Comparison of ENCODE assay signal across 8 cellular contexts in genomic region chr4:145234086-145234694, GRCh38. TPM values are rescaled to one million over a fixed set of nuclear protein-coding genes. Genes with fewer than 3 reads are reported as not detected.
DNase-seq lines count a peak whose midpoint lies in the region; ATAC-seq and TF ChIP-seq lines count a peak whose summit lies in the region.

No MANE protein-coding gene starts in this region.

- CTCF ChIA-PET in mammary epithelial cell (lab: Charles Lee; ENCODE audit: low non-redundant PET): interaction anchor here (0.6 to 1.2 kb wide), 4 partner anchors 18 to 383 kb away, joined by 3 to 17 read pairs (median 6); no protein-coding TSS in a partner anchor

- no peaks in the 10 kb centered on the region for H3K36me3 ChIP-seq in mammary epithelial cell (ENCODE audit: insufficient read depth, low read length)

- no peak overlapping the region for H3K4me2 ChIP-seq in mammary epithelial cell (ENCODE audit: insufficient read depth, low read depth, low read length)

- no TSS peak for BruUV-seq in mammary epithelial cell (replicated peaks; lab: Mats Ljungman, UMichigan)

- H3K4me3 ChIP-seq in mammary epithelial cell (replicated peaks in 1 of 3; ENCODE audit: insufficient read depth in 1 of 3, low read depth in 2 of 3, low read length in 3 of 3): no peak overlapping the region

- dilution Hi-C loops in mammary epithelial cell (cut with HindIII; ENCODE audit: low sequenced_read_pairs): loop anchor here (25.0 kb wide), 1 partner anchor 378 kb away; the partner anchor contains the start of gene MMAA

- DNase-seq in activated gamma-delta T cell treated with Interleukin-2 at 50 U/mL for 16 hours (peak; percentile 48), activated gamma-delta T cell (lab: John Stamatoyannopoulos, UW) (no peak), HFFc6 (peak; percentile 47), MV-4-11 (lab: John Stamatoyannopoulos, UW) (peak; percentile 54), T-helper 1 cell (peak in 4 of 5 donors; percentile 8 to 46 (median 20)), mammary epithelial cell (peak; percentile 43), left colon (peak; percentile 39 to 70)
- peak; percentile 31 to 55 (median 46) for DNase-seq in stimulated activated CD4-positive, alpha-beta T cell treated with anti-CD3 and anti-CD28 coated beads, TNF-alpha, amount 100 ng/mL, for 24 hours (ENCODE audit: low read depth in 3 of 3)

- peaks cover 5% of the 10 kb centered on the region; the same call in 1 of the 2 replicates for H3K27me3 Mint-ChIP-seq in HFFc6 (ENCODE audit: insufficient read depth)

- TF ChIP-seq CTCF in HFFc6 (IDR thresholded peaks at IDR 0.05): peak; percentile 86
- TF ChIP-seq CTCF in mammary epithelial cell (conservative IDR thresholded peaks at IDR 0.05 in 1 of 2, IDR thresholded peaks at IDR 0.05 in 1 of 2; ENCODE audit: extremely low read depth in 1 of 2, insufficient read depth in 1 of 2, low read depth in 1 of 2, low read length in 2 of 2): peak; percentile 94 to 95

- WGBS in mammary epithelial cell (ENCODE audit: low coverage, missing lambda C conversion rate): 19% methylated on average over 1 of the region's 1 CpG

- H2AFZ ChIP-seq in mammary epithelial cell (ENCODE audit: low read depth, low read length): no peak overlapping the region

- H3K36me3 Mint-ChIP-seq in HFFc6 (ENCODE audit: low read depth): no peaks in the 10 kb centered on the region

- peaks cover 15% of the 10 kb centered on the region for H3K4me1 Mint-ChIP-seq in HFFc6 (ENCODE audit: low read depth)

- H3K9ac ChIP-seq in mammary epithelial cell (ENCODE audit: insufficient read depth, low read length): no peak overlapping the region

- no peak overlapping the region for H3K4me3 Mint-ChIP-seq in HFFc6

- intact Hi-C loops in mammary epithelial cell (cut with micrococcal nuclease) (loop anchor here (1.0 to 5.0 kb wide), 4 partner anchors 248 to 1683 kb away; no protein-coding TSS in a partner anchor), left colon (cut with DNase I, micrococcal nuclease) (loop anchor here (5.0 to 10.0 kb wide), 3 partner anchors 323 to 381 kb away; partner anchors contain the start of gene MMAA (in 1 of the 2))

- no peaks in the 10 kb centered on the region for H3K9me3 Mint-ChIP-seq in HFFc6

- in situ Hi-C loops in mammary epithelial cell (cut with MboI; ENCODE audit: low sequenced_read_pairs in 2 of 2): loop anchor here in 1 of 2 donors (10.0 kb wide), 1 partner anchor 371 kb away; no protein-coding TSS in a partner anchor

- no peaks in the 10 kb centered on the region for H3K4me1 ChIP-seq in mammary epithelial cell (ENCODE audit: insufficient read depth, low read length)

- H3K79me2 ChIP-seq in mammary epithelial cell (ENCODE audit: insufficient read depth, low read length): no peaks in the 10 kb centered on the region

- peak; percentile 95 for ATAC-seq in left colon

- H3K9me3 ChIP-seq in mammary epithelial cell (replicated peaks; ENCODE audit: insufficient read depth, low read length): no peaks in the 10 kb centered on the region

- no peak overlapping the region for H3K27ac ChIP-seq in mammary epithelial cell (ENCODE audit: insufficient read depth, low read depth, low read length)

- no peak overlapping the region for H3K27ac Mint-ChIP-seq in HFFc6

- no peaks in the 10 kb centered on the region for H3K27me3 ChIP-seq in mammary epithelial cell (ENCODE audit: insufficient read depth, low read length)

- H4K20me1 ChIP-seq in mammary epithelial cell (ENCODE audit: insufficient read depth, low read length): no peaks in the 10 kb centered on the region

RNA-seq across cellular contexts. Expression of gene OTUD4, which starts 53.8 kb away (rescaled TPM):
- total RNA-seq in HFFc6 (2021; fragmentation: NEBNext Ultra II Directional; extraction: Animal tissue kit (Norgen Biotek cat#: 25700)): 10 to 100 TPM; 25.1 to 32.2 (median 27.3) TPM
- total RNA-seq in mammary epithelial cell (10 to 100 TPM; 32.3 to 49.1 TPM), left colon (10 to 100 TPM; 30.3 to 31.2 TPM)
- 18.2 TPM for polyA plus RNA-seq in mammary epithelial cell
- 53.2 TPM for polyA minus RNA-seq in mammary epithelial cell
